In the genomic region with DNA sequence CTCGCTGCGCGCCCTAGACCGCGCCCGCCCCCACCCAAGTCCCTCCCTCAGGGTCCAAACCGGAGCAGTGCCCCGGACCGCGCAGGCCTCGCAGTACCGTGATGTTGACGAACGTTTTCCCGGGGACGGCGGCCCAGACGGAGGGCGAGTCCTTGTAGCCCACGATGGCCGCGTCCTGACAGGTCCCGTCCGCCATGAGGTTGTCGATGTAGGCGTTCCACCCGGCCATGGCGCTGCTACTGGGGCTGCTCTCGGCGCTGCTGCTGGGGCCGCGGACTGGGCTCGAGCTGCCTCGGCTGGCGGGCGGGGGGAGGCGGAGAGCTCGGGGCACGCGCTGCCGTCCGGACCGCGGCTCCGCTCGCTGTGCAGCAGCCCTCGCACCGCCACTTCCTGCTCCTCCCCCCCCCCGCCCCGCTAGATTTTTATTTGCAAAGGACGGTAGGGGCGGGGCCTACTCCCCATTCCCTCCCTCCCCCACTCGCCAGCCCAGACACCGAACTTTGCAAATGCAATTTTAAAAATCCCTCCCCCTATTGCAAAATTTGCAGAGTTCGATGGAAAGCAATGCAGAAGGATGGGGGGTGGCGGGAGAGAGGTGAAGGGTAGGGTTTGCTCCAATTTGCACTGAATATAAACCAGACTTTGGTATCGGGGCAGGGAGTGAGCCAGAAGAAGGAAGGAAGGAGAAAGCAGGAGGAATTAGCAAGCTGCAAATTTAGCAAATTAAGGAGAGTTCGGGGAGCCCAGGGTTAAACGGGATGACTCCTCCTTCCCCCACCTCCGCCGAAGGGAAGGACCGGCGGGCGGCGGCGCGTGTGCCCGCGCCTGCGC, we compare ENCODE assay signal across 8 cellular contexts. TPM values are rescaled to one million over a fixed set of nuclear protein-coding genes. Genes with fewer than 3 reads are reported as not detected.
DNase-seq lines count a peak whose midpoint lies in the region; ATAC-seq and TF ChIP-seq lines count a peak whose summit lies in the region.

A gene (minus strand): TSS at position 365 of the 831 bp plus-strand sequence. CDS start 136 bp downstream, at position 229.

- no peak for TF ChIP-seq CTCF in chondrocyte (IDR thresholded peaks at IDR 0.05)

- H3K27me3 Mint-ChIP-seq in chondrocyte (ENCODE audit: low read depth) = no peaks in the 10 kb centered on the region

- peak; percentile 69 for DNase-seq in GF-D8 (lab: John Stamatoyannopoulos, UW)
- peak; percentile 70 for DNase-seq in NCI-H446 treated with DMSO at 0.1 percent for 48 hours (lab: John Stamatoyannopoulos, UW)
- peak; percentile 84 to 91 for DNase-seq in activated CD4-positive, alpha-beta T cell treated with anti-CD3 and anti-CD28 coated beads for 24 hours (ENCODE audit: low read depth in 2 of 2)
- DNase-seq in chondrocyte (ENCODE audit: low spot score) = no peak
- peak; percentile 91 for DNase-seq in kidney glomerular epithelial cell (lab: John Stamatoyannopoulos, UW)
- peak; percentile 95 for DNase-seq in stimulated activated CD4-positive, alpha-beta T cell treated with anti-CD3 and anti-CD28 coated beads, Interleukin-15, amount 100 ng/mL, for 24 hours

- peak within 1 kb of the TSS; percentile 96 for H3K4me3 Mint-ChIP-seq in chondrocyte (ENCODE audit: unreplicated experiment)

- H3K36me3 Mint-ChIP-seq in chondrocyte (ENCODE audit: low read depth) = peaks cover 18% of the 10 kb centered on the region

- H3K9me3 Mint-ChIP-seq in chondrocyte (ENCODE audit: low read depth) = no peaks in the 10 kb centered on the region

- peaks cover 63% of the 10 kb centered on the region for H3K4me1 Mint-ChIP-seq in chondrocyte (ENCODE audit: low read depth)

- ATAC-seq in HG03045 (IDR thresholded peaks at IDR 0.05; ENCODE audit: unreplicated experiment) (peak; percentile 20), GM21360 (IDR thresholded peaks at IDR 0.05; ENCODE audit: unreplicated experiment) (no peak)

- peak within 1 kb of the TSS; percentile 99 for H3K27ac Mint-ChIP-seq in chondrocyte (ENCODE audit: unreplicated experiment)

RNA-seq across cellular contexts. Expression of the gene that starts here (rescaled TPM):
- 512 to 784 TPM (median 766 TPM) in 3 replicates for total RNA-seq in chondrocyte
